Comparison of ENCODE assay signal across 8 cellular contexts in the genomic region with DNA sequence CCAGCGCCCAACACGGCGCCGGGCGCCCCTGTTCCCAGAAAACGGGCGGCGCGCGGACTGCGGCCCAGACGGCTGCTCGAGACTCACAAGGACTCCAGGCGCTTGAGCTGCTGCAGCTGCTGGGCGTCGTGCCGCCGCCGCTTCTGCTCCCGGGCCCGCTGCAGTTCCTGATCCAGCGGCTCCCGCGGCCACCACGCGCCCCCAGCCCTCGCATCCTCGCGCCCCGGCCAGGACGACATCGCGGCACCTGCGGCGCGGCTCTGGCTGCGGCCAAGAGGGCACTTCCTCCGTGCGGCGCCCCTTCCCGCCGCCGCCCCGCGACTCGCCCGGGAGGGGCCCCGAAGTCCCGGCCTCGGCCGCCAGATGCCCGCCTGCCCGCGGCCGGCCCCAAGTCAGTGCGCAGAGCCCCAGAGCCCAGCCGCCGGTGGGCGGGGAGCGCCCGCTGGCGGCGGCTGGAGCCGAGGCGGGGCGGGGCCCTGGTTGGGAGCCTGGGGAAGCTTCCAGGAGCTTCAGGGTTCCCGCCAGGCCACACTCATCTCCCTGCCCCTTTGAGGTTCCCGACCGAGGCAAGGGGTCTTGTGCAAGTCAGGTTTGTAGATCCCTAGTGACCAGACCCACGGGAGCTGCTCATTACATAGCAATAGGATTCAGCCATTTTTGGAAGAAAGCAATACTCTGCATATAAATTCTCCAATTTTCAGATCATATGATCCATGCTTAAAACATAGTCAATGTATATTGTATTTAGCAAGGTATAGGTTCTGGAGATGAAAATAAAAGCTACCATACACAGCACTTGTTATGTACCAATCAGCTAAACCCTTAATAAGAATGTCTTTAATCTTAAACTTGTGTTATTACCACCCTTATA. TPM values are rescaled to one million over a fixed set of nuclear protein-coding genes. Genes with fewer than 3 reads are reported as not detected.
DNase-seq lines count a peak whose midpoint lies in the region; ATAC-seq and TF ChIP-seq lines count a peak whose summit lies in the region.

No MANE protein-coding gene starts in this region.

- TF ChIP-seq POLR2A in heart left ventricle (IDR thresholded peaks at IDR 0.05) (peak in 1 of 2 donors; percentile 25), upper lobe of left lung (IDR thresholded peaks at IDR 0.05) (peak in 1 of 4 donors; percentile 36)

- no peaks in the 10 kb centered on the region for H3K4me1 ChIP-seq in MM.1S (ENCODE audit: low read length)
- peaks cover 15% of the 10 kb centered on the region for H3K4me1 ChIP-seq in adipocyte (ENCODE audit: control insufficient read depth, insufficient read depth, low read length)
- peaks cover 0 to 37% (median 17%) of the 10 kb centered on the region in 12 donors for H3K4me1 ChIP-seq in heart left ventricle
- H3K4me1 ChIP-seq in upper lobe of left lung, result peaks cover 10 to 21% (median 15%) of the 10 kb centered on the region in 4 donors

- ATAC-seq in heart left ventricle (peak; percentile 70 to 98 (median 94)), upper lobe of left lung (ENCODE audit: low FRiP score in 2 of 2) (peak; percentile 93 to 98)

- POLR2A ChIA-PET in GM10248 (lab: Yijun Ruan, JAX), result interaction anchor here (0.6 kb wide), 1 partner anchor 54 kb away, joined by 6 read pairs; no protein-coding TSS in a partner anchor

- DNase-seq in GM10248 (ENCODE audit: extremely low spot score) (peak; percentile 89), HCEC 1CT (peak; percentile 85), MM.1S (peak; percentile 69), adipocyte (ENCODE audit: low read depth) (peak; percentile 95), heart left ventricle (peak; percentile 83 to 90 (median 87)), pons (ENCODE audit: low spot score) (peak; percentile 86), upper lobe of left lung (peak; percentile 87 to 96)

- no peaks in the 10 kb centered on the region for H3K9me2 ChIP-seq in MM.1S (replicated peaks; ENCODE audit: insufficient read depth, low read length)
- no peaks in the 10 kb centered on the region for H3K9me2 ChIP-seq in SU-DHL-6 (replicated peaks; ENCODE audit: insufficient read depth, low read length)

- no peak for TF ChIP-seq EP300 in upper lobe of left lung (IDR thresholded peaks at IDR 0.05)

- no peaks in the 10 kb centered on the region for H3K79me2 ChIP-seq in MM.1S (ENCODE audit: low read length)
- H3K79me2 ChIP-seq in SU-DHL-6 (ENCODE audit: insufficient read depth, low read length), result no peaks in the 10 kb centered on the region

- H3K27me3 ChIP-seq in MM.1S (replicated peaks; ENCODE audit: insufficient read depth, low read length), result no peaks in the 10 kb centered on the region
- no peaks in the 10 kb centered on the region for H3K27me3 ChIP-seq in SU-DHL-6 (ENCODE audit: low read length)
- H3K27me3 ChIP-seq in adipocyte (replicated peaks; ENCODE audit: control insufficient read depth, insufficient read depth, low read length), result no peaks in the 10 kb centered on the region
- H3K27me3 ChIP-seq in heart left ventricle, result no peaks in the 10 kb centered on the region
- H3K27me3 ChIP-seq in upper lobe of left lung, result no peaks in the 10 kb centered on the region

- TF ChIP-seq CTCF in GM10248 (IDR thresholded peaks at IDR 0.05; ENCODE audit: control extremely low read depth, extremely low read depth, low read depth, missing control alignments) (peak; percentile 72), MM.1S (IDR thresholded peaks at IDR 0.05; ENCODE audit: low read length) (peak; percentile 49), SU-DHL-6 (IDR thresholded peaks at IDR 0.05; ENCODE audit: insufficient read depth, low read length, poor library complexity, severe bottlenecking) (peak; percentile 50), heart left ventricle (IDR thresholded peaks at IDR 0.05) (peak; percentile 48 to 83 (median 74)), upper lobe of left lung (IDR thresholded peaks at IDR 0.05) (peak; percentile 66 to 93 (median 86))

- CTCF ChIA-PET in GM10248 (lab: Yijun Ruan, JAX), result interaction anchor here (0.7 to 2.1 kb wide), 22 partner anchors 10 to 229 kb away, joined by 3 to 21 read pairs (median 3); a partner anchor contains a TSS

- H4K20me1 ChIP-seq in MM.1S (ENCODE audit: insufficient read depth, low read length) (no peaks in the 10 kb centered on the region), SU-DHL-6 (ENCODE audit: low read depth, low read length) (no peaks in the 10 kb centered on the region)

- H3K36me3 ChIP-seq in MM.1S (replicated peaks; ENCODE audit: insufficient read depth, low read length) (no peaks in the 10 kb centered on the region), SU-DHL-6 (ENCODE audit: low read length) (no peaks in the 10 kb centered on the region), adipocyte (ENCODE audit: control insufficient read depth, insufficient read depth, low read length, severe bottlenecking) (no peaks in the 10 kb centered on the region), heart left ventricle (peaks cover 0 to 2% (median 0%) of the 10 kb centered on the region in 9 donors), upper lobe of left lung (no peaks in the 10 kb centered on the region)

- intact Hi-C loops in heart left ventricle (cut with DNase I), result loop anchor here (1.0 to 10.0 kb wide), 17 partner anchors 14 to 164 kb away; a partner anchor contains a TSS

- 0 to 8% (median 0%) methylated on average over 8 to 70 of the region's 70 CpGs for WGBS in heart left ventricle, 4 donors
- WGBS in upper lobe of left lung, 2 donors, result 0% methylated on average over 2 to 7 of the region's 70 CpGs

- H3K4me2 ChIP-seq in MM.1S (ENCODE audit: low read depth, low read length), result peak overlapping the region; percentile 82; the same call in 1 of the 2 replicates
- H3K4me2 ChIP-seq in SU-DHL-6 (ENCODE audit: low read depth, low read length, poor library complexity, severe bottlenecking), result peak overlapping the region; percentile 37

- H3K4me3 ChIP-seq in MM.1S (ENCODE audit: low read length) (peak overlapping the region; percentile 64), SU-DHL-6 (ENCODE audit: insufficient read depth, low read length, poor library complexity, severe bottlenecking) (peak overlapping the region; percentile 21), adipocyte (ENCODE audit: low read length) (peak overlapping the region; percentile 93), heart left ventricle (peak overlapping the region; percentile 61 to 95 (median 83)), upper lobe of left lung (peak overlapping the region; percentile 52 to 89 (median 70))

- H3F3A ChIP-seq in MM.1S (ENCODE audit: insufficient read depth, low read length) (no peaks in the 10 kb centered on the region), SU-DHL-6 (ENCODE audit: insufficient read depth) (no peaks in the 10 kb centered on the region)

- peak overlapping the region; percentile 45; the same call in 1 of the 2 replicates for H3K9ac ChIP-seq in MM.1S (ENCODE audit: low read length)
- peak overlapping the region; percentile 16; the same call in 1 of the 2 replicates for H3K9ac ChIP-seq in SU-DHL-6 (ENCODE audit: low read length)
- peak overlapping the region; percentile 92 for H3K9ac ChIP-seq in adipocyte (ENCODE audit: low read length)

- H3K9me3 ChIP-seq in MM.1S (replicated peaks; ENCODE audit: insufficient read depth, low read length) (no peaks in the 10 kb centered on the region), SU-DHL-6 (ENCODE audit: insufficient read depth, low read length) (peaks cover 12% of the 10 kb centered on the region), adipocyte (ENCODE audit: control insufficient read depth, low read length) (peaks cover 6% of the 10 kb centered on the region), heart left ventricle (peaks cover 0 to 17% (median 2%) of the 10 kb centered on the region in 12 donors), upper lobe of left lung (peaks cover 0 to 3% (median 0%) of the 10 kb centered on the region in 4 donors)

- peak overlapping the region; percentile 78 for H2AFZ ChIP-seq in MM.1S (ENCODE audit: low read length)
- H2AFZ ChIP-seq in SU-DHL-6 (ENCODE audit: low read depth, low read length, severe bottlenecking), result no peak overlapping the region

- no peak overlapping the region for H3K27ac ChIP-seq in MM.1S (ENCODE audit: low read length)
- H3K27ac ChIP-seq in SU-DHL-6 (ENCODE audit: low read depth, low read length), result no peak overlapping the region
- peak overlapping the region; percentile 84 to 99 (median 97) for H3K27ac ChIP-seq in heart left ventricle
- H3K27ac ChIP-seq in upper lobe of left lung, result peak overlapping the region; percentile 87 to 96 (median 92)

RNA-seq across cellular contexts. Expression of a gene that starts 14.2 kb away (rescaled TPM):
- 100 to 1,000 TPM in 7 of 9 donors, 10 to 100 TPM in 2; 91.1 to 146 (median 130) TPM for total RNA-seq in heart left ventricle
- polyA plus RNA-seq in heart left ventricle, result 10 to 100 TPM; 37.1 to 56.2 TPM
- total RNA-seq in upper lobe of left lung, result 100 to 1,000 TPM; 117 to 262 (median 136) TPM

RNA-seq across cellular contexts. Expression of a gene that starts 51.5 kb away (rescaled TPM):
- 10 to 100 TPM; 21.4 to 39.3 (median 28.6) TPM for total RNA-seq in heart left ventricle
- 10 to 100 TPM; 10.4 to 23.4 TPM for polyA plus RNA-seq in heart left ventricle
- total RNA-seq in upper lobe of left lung, result 10 to 100 TPM; 19.0 to 53.1 (median 32.2) TPM

Comparison
In these comparisons a context has a peak if more than half of its experiments do, and no peak if none do; other contexts are left out.
1. H3K27ac ChIP-seq: peak in heart left ventricle (12 of 12) and upper lobe of left lung (4 of 4); none in MM.1S (single experiment) and SU-DHL-6 (single experiment).
2. H3K4me3 ChIP-seq: peak in every context shown above with its lines; median percentile 93 in adipocyte; 83 in heart left ventricle; 70 in upper lobe of left lung; 64 in MM.1S; 21 in SU-DHL-6.
3. H3K9ac ChIP-seq: peak in every context shown above with its lines; median percentile 92 in adipocyte; 45 in MM.1S; 16 in SU-DHL-6.
4. Peak in every context shown above with its lines, with median percentiles within 50 percentile points of each other: DNase-seq and CTCF ChIP-seq.